ENCODE assay signal across 24 cellular contexts in genomic region chr6:109853951-109854350, GRCh38.
"Had no signal": no experiment of that assay in that cellular context is flagged by ENCODE, and none has a peak within 500 bp of the region (broad histone marks: within the 10 kb centered on the region; RNA-seq: fewer than 3 reads in every experiment).

No MANE protein-coding gene starts in this region.

- H3K27ac ChIP-seq: brain microvascular endothelial cell had no signal

- H3K27me3 ChIP-seq: brain microvascular endothelial cell had no signal

- ATAC-seq: activated T-cell treated with anti-CD3 and anti-CD28 coated beads, Interleukin-2, amount 50 U/mL, for 4 hours; activated T-helper 17 cell treated with anti-CD3 and anti-CD28 coated beads, Interleukin-2, amount 50 U/mL, for 72 hours; esophagus mucosa had no signal

- H3K36me3 ChIP-seq: brain microvascular endothelial cell had no signal

- DNase-seq: activated CD4-positive, alpha-beta memory T cell treated with anti-CD3 and anti-CD28 coated beads, Interleukin-2, amount 10 ng/mL, durations not matched to agents 7 days and 5 days; activated CD4-positive, alpha-beta T cell treated with anti-CD3 and anti-CD28 coated beads for 1 hour; activated CD4-positive, alpha-beta T cell treated with anti-CD3 and anti-CD28 coated beads for 4 hours; activated CD4-positive, alpha-beta T cell treated with anti-CD3 and anti-CD28 coated beads, Interleukin-2, amount 10 ng/mL, durations not matched to agents 7 days and 5 days; activated CD4-positive, alpha-beta T cell treated with anti-CD3 and anti-CD28 coated beads, Interleukin-2, amount 50 U/mL, for 4 hours; activated CD8-positive, alpha-beta memory T cell treated with anti-CD3 and anti-CD28 coated beads, Interleukin-2, amount 50 U/mL, for 48 hours; activated effector memory CD4-positive, alpha-beta T cell treated with Interleukin-2 at 50 U/mL for 16 hours; activated gamma-delta T cell treated with Interleukin-2 at 50 U/mL for 16 hours; activated naive CD4-positive, alpha-beta T cell treated with anti-CD3 and anti-CD28 coated beads, Interleukin-2, amount 50 U/mL, for 16 hours; activated naive CD4-positive, alpha-beta T cell treated with Interleukin-2 at 50 U/mL for 16 hours; activated T-cell treated with anti-CD3 and anti-CD28 coated beads, Interleukin-2, amount 50 U/mL, for 4 hours; amniotic stem cell; anterior cingulate cortex; brain microvascular endothelial cell; effector CD8-positive, alpha-beta T cell; foreskin fibroblast; head of caudate nucleus; hippocampal formation; T-helper 2 cell had no signal

- FAIRE-seq: astrocyte, colon, frontal cortex had no signal
